Comparison of ENCODE assay signal across 21 cellular contexts in the genomic region with DNA sequence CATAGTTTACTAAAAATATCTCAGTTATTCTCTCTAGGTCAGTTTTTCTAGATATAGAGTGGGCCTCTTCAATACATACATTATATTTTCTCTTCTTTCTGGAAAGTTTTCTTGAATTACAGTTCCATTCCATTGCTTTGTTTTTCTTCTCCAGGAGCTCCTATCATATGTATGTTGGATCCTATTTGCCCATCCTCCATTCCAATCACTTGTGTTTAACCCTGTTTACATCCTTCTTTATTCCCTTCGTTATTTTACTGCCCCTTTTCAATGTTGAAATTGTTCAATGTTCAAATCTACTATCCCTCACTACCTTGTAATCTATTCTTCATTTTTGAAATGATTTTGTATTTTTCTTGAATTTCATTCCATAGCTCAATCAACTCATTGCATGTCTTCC.
"Had no signal": no experiment of that assay in that cellular context is flagged by ENCODE, and none has a peak within 500 bp of the region (broad histone marks: within the 10 kb centered on the region; RNA-seq: fewer than 3 reads in every experiment).

No MANE protein-coding gene starts in this region.

- ATAC-seq: gastrocnemius medialis; heart right ventricle; left cardiac atrium; left lung; left ventricle myocardium superior; lower lobe of right lung; mucosa of descending colon; naive thymus-derived CD8-positive, alpha-beta T cell had no signal

- H3K27ac ChIP-seq: coronary artery, dorsolateral prefrontal cortex, esophagus muscularis mucosa, gastrocnemius medialis, heart right ventricle, lower lobe of right lung had no signal

- H3K9me3 ChIP-seq: esophagus muscularis mucosa, gastrocnemius medialis, heart right ventricle, left lung, lower lobe of right lung, mucosa of descending colon had no signal

- H3K4me3 ChIP-seq: coronary artery, dorsolateral prefrontal cortex, esophagus muscularis mucosa, gastrocnemius medialis, heart right ventricle, left lung, lower lobe of right lung, mucosa of descending colon had no signal

- H3K36me3 ChIP-seq: esophagus muscularis mucosa, gastrocnemius medialis, heart right ventricle, left lung, lower lobe of right lung had no signal

- H3K27me3 ChIP-seq: dorsolateral prefrontal cortex, esophagus muscularis mucosa, gastrocnemius medialis, heart right ventricle, left lung had no signal

- H3K9me3 Mint-ChIP-seq: naive thymus-derived CD8-positive, alpha-beta T cell had no signal

- H3K27me3 Mint-ChIP-seq: naive B cell; naive thymus-derived CD8-positive, alpha-beta T cell had no signal

- H3K27ac Mint-ChIP-seq: mesothelial cell of epicardium had no signal

- H3K4me3 Mint-ChIP-seq: mesothelial cell of epicardium; naive B cell; naive thymus-derived CD8-positive, alpha-beta T cell had no signal

- DNase-seq: dermis blood vessel endothelial cell; dorsolateral prefrontal cortex; effector CD4-positive, alpha-beta T cell; effector memory CD4-positive, alpha-beta T cell; foreskin melanocyte; gastrocnemius medialis; glutamatergic neuron; head of caudate nucleus; heart right ventricle; hypothalamus; left cardiac atrium; left lung; left ventricle myocardium superior; lower lobe of right lung; mesenchymal stem cell; mucosa of descending colon; naive B cell; naive thymus-derived CD8-positive, alpha-beta T cell had no signal
